Comparison of ENCODE assay signal across 16 cellular contexts in the genomic region with DNA sequence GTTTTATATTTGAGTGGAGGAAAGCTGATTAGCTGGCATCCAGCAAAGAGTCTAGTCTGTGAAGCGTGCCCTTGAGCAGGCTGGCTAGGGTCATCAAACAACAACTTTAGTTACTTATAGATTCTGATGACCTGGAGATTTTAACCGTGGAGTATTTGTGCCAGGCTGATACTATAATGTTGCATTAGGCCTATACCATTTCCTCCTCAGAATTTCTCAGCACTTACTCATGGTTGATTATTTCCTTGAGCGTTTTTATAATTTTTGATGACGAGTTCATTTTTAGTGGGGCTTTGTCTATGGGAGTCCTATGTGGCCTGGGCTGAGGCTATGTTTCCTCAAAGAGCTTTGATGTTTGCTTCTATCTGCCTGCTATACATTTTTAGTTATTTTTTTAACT. TPM values are rescaled to one million over a fixed set of nuclear protein-coding genes. Genes with fewer than 3 reads are reported as not detected.
DNase-seq lines count a peak whose midpoint lies in the region; TF ChIP-seq lines count a peak whose summit lies in the region.
"Had no signal": no experiment of that assay in that cellular context is flagged by ENCODE, and none has a peak within 500 bp of the region (broad histone marks: within the 10 kb centered on the region; RNA-seq: fewer than 3 reads in every experiment).

No MANE protein-coding gene starts in this region.

- peaks cover 5% of the 10 kb centered on the region for H3K9me3 Mint-ChIP-seq in activated naive CD8-positive, alpha-beta T cell (ENCODE audit: low read depth)
- H3K9me3 Mint-ChIP-seq in activated naive CD8-positive, alpha-beta T cell treated with anti-CD3 and anti-CD28 coated beads for 36 hours = peaks cover 12% of the 10 kb centered on the region
- H3K9me3 Mint-ChIP-seq in type B pancreatic cell = peaks cover 14% of the 10 kb centered on the region

- no peak overlapping the region for H3K27ac ChIP-seq in RWPE1
- H3K27ac ChIP-seq: left ventricle myocardium inferior had no signal

- peak overlapping the region; percentile 61 for H3K27ac Mint-ChIP-seq in activated naive CD8-positive, alpha-beta T cell
- H3K27ac Mint-ChIP-seq in activated naive CD8-positive, alpha-beta T cell treated with anti-CD3 and anti-CD28 coated beads for 36 hours = no peak overlapping the region
- peak overlapping the region; percentile 28 for H3K27ac Mint-ChIP-seq in type B pancreatic cell

- POLR2A ChIA-PET in RWPE1 (lab: Yijun Ruan, JAX; ENCODE audit: low non-redundant PET) = no interaction called here

- TF ChIP-seq CTCF in RWPE1 (conservative IDR thresholded peaks at IDR 0.05; ENCODE audit: low read depth) = no peak
- TF ChIP-seq CTCF in type B pancreatic cell (conservative IDR thresholded peaks at IDR 0.05) = no peak

- H3K4me3 Mint-ChIP-seq in activated naive CD8-positive, alpha-beta T cell = peak overlapping the region; percentile 53
- H3K4me3 Mint-ChIP-seq in activated naive CD8-positive, alpha-beta T cell treated with anti-CD3 and anti-CD28 coated beads for 36 hours = no peak overlapping the region
- no peak overlapping the region for H3K4me3 Mint-ChIP-seq in type B pancreatic cell
- H3K4me3 Mint-ChIP-seq: activated CD8-positive, alpha-beta memory T cell treated with anti-CD3 and anti-CD28 coated beads, Interleukin-2, amount 10 ng/mL, durations not matched to agents 7 days and 5 days; activated naive CD4-positive, alpha-beta T cell treated with anti-CD3 and anti-CD28 coated beads for 36 hours; effector memory CD8-positive, alpha-beta T cell had no signal

- peaks cover 43% of the 10 kb centered on the region for H3K4me1 Mint-ChIP-seq in activated naive CD8-positive, alpha-beta T cell (ENCODE audit: low read depth)
- H3K4me1 Mint-ChIP-seq in activated naive CD8-positive, alpha-beta T cell treated with anti-CD3 and anti-CD28 coated beads for 36 hours = peaks cover 43% of the 10 kb centered on the region
- peaks cover 14% of the 10 kb centered on the region for H3K4me1 Mint-ChIP-seq in type B pancreatic cell (ENCODE audit: unreplicated experiment)

- no peaks in the 10 kb centered on the region for H3K27me3 Mint-ChIP-seq in activated naive CD8-positive, alpha-beta T cell
- H3K27me3 Mint-ChIP-seq in activated naive CD8-positive, alpha-beta T cell treated with anti-CD3 and anti-CD28 coated beads for 36 hours = no peaks in the 10 kb centered on the region
- no peaks in the 10 kb centered on the region for H3K27me3 Mint-ChIP-seq in type B pancreatic cell
- H3K27me3 Mint-ChIP-seq: activated CD8-positive, alpha-beta memory T cell treated with anti-CD3 and anti-CD28 coated beads, Interleukin-2, amount 10 ng/mL, durations not matched to agents 7 days and 5 days; effector memory CD8-positive, alpha-beta T cell had no signal

- CTCF ChIA-PET in RWPE1 (lab: Yijun Ruan, JAX) = interaction anchor here (0.5 kb wide), 1 partner anchor 14 kb away, joined by 3 read pairs; no protein-coding TSS in a partner anchor

- H3K36me3 Mint-ChIP-seq in activated naive CD8-positive, alpha-beta T cell = peaks cover 11% of the 10 kb centered on the region
- peaks cover 21% of the 10 kb centered on the region for H3K36me3 Mint-ChIP-seq in activated naive CD8-positive, alpha-beta T cell treated with anti-CD3 and anti-CD28 coated beads for 36 hours
- peaks cover 13% of the 10 kb centered on the region for H3K36me3 Mint-ChIP-seq in type B pancreatic cell

- DNase-seq in activated naive CD8-positive, alpha-beta T cell treated with anti-CD3 and anti-CD28 coated beads for 36 hours = no peak
- peak; percentile 58 for DNase-seq in RWPE1 (ENCODE audit: low spot score)
- DNase-seq in dermis blood vessel endothelial cell = peak; percentile 68
- no peak for DNase-seq in type B pancreatic cell (ENCODE audit: extremely low spot score, unreplicated experiment)
- DNase-seq in OCI-M2 (lab: John Stamatoyannopoulos, UW; ENCODE audit: unreplicated experiment) = no peak
- DNase-seq in NCI-H2029 treated with DMSO at 0.1 percent for 48 hours (lab: John Stamatoyannopoulos, UW) = no peak
- DNase-seq in NCI-H187 treated with DMSO at 0.1 percent for 48 hours (lab: John Stamatoyannopoulos, UW) = no peak
- DNase-seq: activated CD8-positive, alpha-beta memory T cell treated with anti-CD3 and anti-CD28 coated beads, Interleukin-2, amount 10 ng/mL, durations not matched to agents 7 days and 5 days; activated naive CD4-positive, alpha-beta T cell treated with anti-CD3 and anti-CD28 coated beads for 36 hours; effector memory CD8-positive, alpha-beta T cell; foreskin melanocyte; GOT3; left ventricle myocardium inferior; NCI-H1105; stimulated activated naive CD4-positive, alpha-beta T cell treated with Interleukin-2 at 50 U/mL for 16 hours had no signal

RNA-seq across cellular contexts. Expression of gene MCFD2, which starts 6.4 kb away (rescaled TPM):
- total RNA-seq in activated naive CD8-positive, alpha-beta T cell treated with anti-CD3 and anti-CD28 coated beads for 36 hours = 10 to 100 TPM; 41.2 to 42.3 TPM
- total RNA-seq in dermis blood vessel endothelial cell (157 and 211 TPM in 2 replicates), type B pancreatic cell (ENCODE audit: low replicate concordance) (66.7 and 72.4 TPM in 2 replicates)

RNA-seq across cellular contexts. Expression of gene TTC7A, which starts 19.0 kb away (rescaled TPM):
- 10 to 100 TPM; 55.0 to 56.6 TPM for total RNA-seq in activated naive CD8-positive, alpha-beta T cell treated with anti-CD3 and anti-CD28 coated beads for 36 hours
- total RNA-seq in dermis blood vessel endothelial cell (12.5 and 13.4 TPM in 2 replicates), type B pancreatic cell (ENCODE audit: low replicate concordance) (15.9 and 19.8 TPM in 2 replicates)

Comparison
In these comparisons a context has a peak if more than half of its experiments do, and no peak if none do; other contexts are left out.
1. DNase-seq: peak in RWPE1 (single experiment) and dermis blood vessel endothelial cell (single experiment); none in activated naive CD8-positive, alpha-beta T cell treated with anti-CD3 and anti-CD28 coated beads for 36 hours (single experiment), type B pancreatic cell (single experiment), OCI-M2 (single experiment), NCI-H2029 treated with DMSO at 0.1 percent for 48 hours (single experiment) and NCI-H187 treated with DMSO at 0.1 percent for 48 hours (single experiment).